In the genomic region with DNA sequence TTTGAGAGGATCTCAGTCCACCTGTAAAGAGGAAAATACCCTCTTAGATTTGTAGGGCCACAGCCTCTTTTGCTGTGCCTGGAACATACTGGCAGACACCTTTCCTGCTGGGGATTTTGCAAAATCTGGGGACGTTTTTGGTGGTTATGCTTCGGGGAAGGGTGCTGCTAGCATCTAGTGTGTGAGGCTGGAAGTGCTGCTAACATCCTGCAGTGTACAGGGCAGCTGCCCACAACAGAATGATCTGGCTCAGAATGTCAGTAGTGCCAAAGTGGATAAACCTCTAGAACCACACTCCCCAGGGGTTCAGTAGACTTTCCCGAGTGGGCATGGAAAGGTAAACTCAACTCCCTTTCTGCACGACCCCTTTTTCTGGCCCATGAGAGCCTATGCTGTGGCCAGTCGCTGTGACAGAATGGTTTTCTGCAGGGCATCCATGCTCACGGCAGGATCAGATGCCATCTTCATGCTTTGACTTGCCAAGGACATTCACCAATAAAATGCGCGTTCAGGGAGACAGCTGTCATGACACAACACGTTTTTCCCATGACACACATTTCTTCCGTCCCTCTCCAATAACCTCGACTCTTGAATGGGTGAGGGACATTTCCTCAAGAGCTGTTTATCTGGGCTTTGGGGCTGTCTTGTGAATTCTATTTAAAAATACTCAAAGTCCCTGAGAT, we compare ENCODE assay signal across 24 cellular contexts.
"Had no signal": no experiment of that assay in that cellular context is flagged by ENCODE, and none has a peak within 500 bp of the region (broad histone marks: within the 10 kb centered on the region; RNA-seq: fewer than 3 reads in every experiment).

No MANE protein-coding gene starts in this region.

- H3K27me3 ChIP-seq: colonic mucosa, esophagus squamous epithelium, heart right ventricle, left lung, neural progenitor cell, thyroid gland had no signal

- H3K36me3 ChIP-seq: colonic mucosa, esophagus squamous epithelium, heart right ventricle, left lung, neural progenitor cell, thyroid gland had no signal

- H2AFZ ChIP-seq: neural progenitor cell, parathyroid adenoma had no signal

- ATAC-seq: left cardiac atrium; left lung; naive thymus-derived CD4-positive, alpha-beta T cell; sciatic nerve; stimulated activated naive CD8-positive, alpha-beta T cell treated with anti-CD3 and anti-CD28 coated beads, Interleukin-15, amount 100 ng/mL, for 72 hours had no signal

- DNase-seq: colonic mucosa; effector memory CD4-positive, alpha-beta T cell; erythroblast; esophagus squamous epithelium; foreskin melanocyte; glutamatergic neuron; heart right ventricle; hippocampal formation; left cardiac atrium; left lung; mesendoderm; midbrain; naive thymus-derived CD4-positive, alpha-beta T cell; stimulated activated CD4-positive, alpha-beta T cell treated with anti-CD3 and anti-CD28 coated beads, Interleukin-12 subunit alpha, Interleukin-12 subunit beta, amount 100 ng/mL, for 4 hours; stimulated activated CD4-positive, alpha-beta T cell treated with anti-CD3 and anti-CD28 coated beads, Interleukin-1b, Interleukin-23, amount 100 ng/mL, for 48 hours; stimulated activated CD4-positive, alpha-beta T cell treated with anti-CD3 and anti-CD28 coated beads, Interleukin-4, amount 100 ng/mL, for 1 hour; stimulated activated CD8-positive, alpha-beta memory T cell treated with anti-CD3 and anti-CD28 coated beads, Interleukin-4, amount 100 ng/mL, for 48 hours; stimulated activated naive CD4-positive, alpha-beta T cell; stimulated activated naive CD8-positive, alpha-beta T cell treated with anti-CD3 and anti-CD28 coated beads, Interleukin-15, amount 100 ng/mL, for 72 hours; thyroid gland had no signal

- H3K79me2 ChIP-seq: parathyroid adenoma had no signal

- H3K4me1 ChIP-seq: colonic mucosa, esophagus squamous epithelium, left lung, neural progenitor cell, parathyroid adenoma had no signal

- H3K9me3 ChIP-seq: colonic mucosa, esophagus squamous epithelium, heart right ventricle, left lung, thyroid gland had no signal

- H3K27ac ChIP-seq: colonic mucosa, esophagus squamous epithelium, heart right ventricle, left lung, neural progenitor cell, parathyroid adenoma, thyroid gland had no signal

- H3K9ac ChIP-seq: neural progenitor cell, parathyroid adenoma had no signal

- H3K4me3 ChIP-seq: colonic mucosa, esophagus squamous epithelium, heart right ventricle, left lung, neural progenitor cell, smooth muscle cell, thyroid gland had no signal

- H3K4me2 ChIP-seq: neural progenitor cell, smooth muscle cell had no signal
